Comparison of ENCODE assay signal across 27 cellular contexts in genomic region chr5:74304536-74304935, GRCh38.
"Had no signal": no experiment of that assay in that cellular context is flagged by ENCODE, and none has a peak within 500 bp of the region (broad histone marks: within the 10 kb centered on the region; RNA-seq: fewer than 3 reads in every experiment).

No MANE protein-coding gene starts in this region.

- H3K36me3 ChIP-seq: brain microvascular endothelial cell, cardiac muscle cell, Peyer's patch, SJSA1 had no signal

- H3K4me3 Mint-ChIP-seq: activated CD8-positive, alpha-beta T cell treated with anti-CD3 and anti-CD28 coated beads, Interleukin-2, amount 10 ng/mL, durations not matched to agents 7 days and 5 days; activated naive CD8-positive, alpha-beta T cell; activated T-cell treated with anti-CD3 and anti-CD28 coated beads, Interleukin-2, amount 50 U/mL, for 24 hours; activated T-helper 1 cell treated with anti-CD3 and anti-CD28 coated beads, Interleukin-12 subunit alpha, Interleukin-12 subunit beta, Interleukin-2, Interleukin-4 antibody, amounts not matched to agents 30 ng/mL and 10 ng/mL and 1 ng/mL, durations not matched to agents 14 hours and 24 hours and 36 hours; T-helper 1 cell treated with Interleukin-12 subunit alpha and Interleukin-12 subunit beta and Interleukin-4 antibody, amounts not matched to agents 30 μg/mL and 1 μg/mL, for 36 hours; WTC11 had no signal

- H3K4me1 Mint-ChIP-seq: WTC11 had no signal

- H3K36me3 Mint-ChIP-seq: activated naive CD8-positive, alpha-beta T cell; WTC11 had no signal

- H3K4me3 ChIP-seq: cardiac muscle cell, Peyer's patch, SJSA1 had no signal

- DNase-seq: activated CD4-positive, alpha-beta T cell treated with anti-CD3 and anti-CD28 coated beads for 48 hours; activated CD4-positive, alpha-beta T cell treated with anti-CD3 and anti-CD28 coated beads, Interleukin-2, amount 50 U/mL, for 4 hours; activated CD4-positive, CD25-positive, alpha-beta regulatory T cell treated with anti-CD3 and anti-CD28 coated beads, Interleukin-2, amount 50 U/mL, for 72 hours; activated CD8-positive, alpha-beta T cell treated with anti-CD3 and anti-CD28 coated beads, Interleukin-2, amount 10 ng/mL, durations not matched to agents 7 days and 5 days; activated effector memory CD4-positive, alpha-beta T cell treated with Interleukin-2 at 50 U/mL for 16 hours; activated naive CD4-positive, alpha-beta T cell; activated T-cell treated with anti-CD3 and anti-CD28 coated beads, Interleukin-2, amount 50 U/mL, for 24 hours; amygdala; brain microvascular endothelial cell; Kasumi-1; KBM-7; NCI-H1105 treated with DMSO at 0.1 percent for 48 hours; NCI-H1436 treated with DMSO at 0.1 percent for 48 hours; NCI-H1930; NCI-H345; NCI-H510A; NCI-H526 treated with DMSO at 0.1 percent for 48 hours; Peyer's patch; Right ventricle myocardium superior had no signal

- H3K9me3 Mint-ChIP-seq: activated T-cell treated with anti-CD3 and anti-CD28 coated beads, Interleukin-2, amount 50 U/mL, for 24 hours; activated T-helper 1 cell treated with anti-CD3 and anti-CD28 coated beads, Interleukin-12 subunit alpha, Interleukin-12 subunit beta, Interleukin-2, Interleukin-4 antibody, amounts not matched to agents 30 ng/mL and 10 ng/mL and 1 ng/mL, durations not matched to agents 14 hours and 24 hours and 36 hours; T-helper 1 cell treated with Interleukin-12 subunit alpha and Interleukin-12 subunit beta and Interleukin-4 antibody, amounts not matched to agents 30 μg/mL and 1 μg/mL, for 36 hours had no signal

- H3K27me3 ChIP-seq: brain microvascular endothelial cell, cardiac muscle cell, Peyer's patch, SJSA1 had no signal

- H3K9me3 ChIP-seq: Peyer's patch, SJSA1 had no signal

- H3K27ac ChIP-seq: brain microvascular endothelial cell, cardiac muscle cell, Peyer's patch, RWPE1, SJSA1 had no signal

- ATAC-seq: activated CD8-positive, alpha-beta T cell treated with anti-CD3 and anti-CD28 coated beads, Interleukin-2, amount 10 ng/mL, durations not matched to agents 7 days and 5 days; SK-N-SH treated with all-trans-retinoic acid at 6 μM for 48 hours; WTC11 had no signal

- H3K4me1 ChIP-seq: Peyer's patch, SJSA1 had no signal

- H3K27ac Mint-ChIP-seq: activated CD8-positive, alpha-beta T cell treated with anti-CD3 and anti-CD28 coated beads, Interleukin-2, amount 10 ng/mL, durations not matched to agents 7 days and 5 days; activated naive CD8-positive, alpha-beta T cell; activated T-cell treated with anti-CD3 and anti-CD28 coated beads, Interleukin-2, amount 50 U/mL, for 24 hours; activated T-helper 1 cell treated with anti-CD3 and anti-CD28 coated beads, Interleukin-12 subunit alpha, Interleukin-12 subunit beta, Interleukin-2, Interleukin-4 antibody, amounts not matched to agents 30 ng/mL and 10 ng/mL and 1 ng/mL, durations not matched to agents 14 hours and 24 hours and 36 hours; T-helper 1 cell treated with Interleukin-12 subunit alpha and Interleukin-12 subunit beta and Interleukin-4 antibody, amounts not matched to agents 30 μg/mL and 1 μg/mL, for 36 hours; WTC11 had no signal
